ENCODE assay signal across 11 cellular contexts in the genomic region with DNA sequence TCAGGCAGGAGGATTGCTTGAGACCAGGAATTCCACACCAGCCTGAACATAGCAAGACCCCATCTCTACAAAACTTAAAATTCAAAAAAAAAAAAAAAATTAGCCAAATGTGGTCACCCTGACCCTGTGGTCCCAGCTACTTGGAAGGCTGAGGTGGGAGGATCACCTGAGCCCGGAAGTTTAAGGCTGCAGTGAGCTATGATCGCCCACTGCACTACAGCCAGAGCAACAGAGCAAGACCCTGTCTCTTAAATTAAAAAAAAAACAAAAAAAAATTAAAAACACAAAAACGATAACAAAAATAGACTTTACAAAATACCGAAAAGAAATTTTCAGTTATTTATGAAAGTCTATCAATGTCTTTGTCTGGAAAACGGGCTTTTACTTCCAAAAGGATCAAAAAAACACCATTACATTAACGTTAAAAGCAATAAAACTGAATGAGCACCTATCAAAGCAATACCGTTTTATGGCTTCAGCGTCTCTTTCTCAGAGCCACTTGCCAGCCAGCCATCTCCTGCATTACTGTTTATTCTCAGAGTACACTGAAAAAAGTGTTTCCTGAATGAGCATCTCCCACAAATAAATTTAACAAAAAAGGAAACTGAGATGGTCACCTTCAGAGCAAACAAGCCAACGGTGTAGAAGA. TPM values are rescaled to one million over a fixed set of nuclear protein-coding genes. Genes with fewer than 3 reads are reported as not detected.
A peak's percentile ranks its signal among the peaks of the same experiment; 100 is the strongest.
DNase-seq lines count a peak whose midpoint lies in the region; ATAC-seq, FAIRE-seq and TF ChIP-seq lines count a peak whose summit lies in the region.
"Had no signal": no experiment of that assay in that cellular context is flagged by ENCODE, and none has a peak within 500 bp of the region (broad histone marks: within the 10 kb centered on the region; RNA-seq: fewer than 3 reads in every experiment).

No MANE protein-coding gene starts in this region.

- peak overlapping the region; percentile 90 for H3K4me2 ChIP-seq in HepG2 (ENCODE audit: low read depth, low read length)

- H4K20me1 ChIP-seq in HepG2 (ENCODE audit: insufficient read depth, low read length), result peaks cover 95% of the 10 kb centered on the region

- H3K27me3 ChIP-seq in HepG2 (ENCODE audit: control insufficient read depth in 1 of 2, insufficient read depth in 2 of 2, low read length in 2 of 2), result no peaks in the 10 kb centered on the region; a peak in 1 of 5 replicates
- H3K27me3 ChIP-seq in right lobe of liver, result no peaks in the 10 kb centered on the region
- H3K27me3 ChIP-seq in mucosa of rectum (ENCODE audit: control insufficient read depth in 2 of 2, insufficient read depth in 2 of 2, low read length in 2 of 2), result no peaks in the 10 kb centered on the region
- no peaks in the 10 kb centered on the region for H3K27me3 ChIP-seq in upper lobe of left lung

- H3K79me2 ChIP-seq in HepG2 (ENCODE audit: insufficient read depth, low read length), result peaks cover 93% of the 10 kb centered on the region

- H3K4me1 ChIP-seq in HepG2 (ENCODE audit: insufficient read depth, low read length) (peaks cover 87% of the 10 kb centered on the region), right lobe of liver (peaks cover 1 to 70% (median 36%) of the 10 kb centered on the region in 4 donors), mucosa of rectum (ENCODE audit: control insufficient read depth in 2 of 2, insufficient read depth in 2 of 2, low read length in 2 of 2) (peaks cover 62 to 69% of the 10 kb centered on the region in 2 donors), upper lobe of left lung (peaks cover 78 to 83% (median 81%) of the 10 kb centered on the region in 4 donors)

- DNase-seq in HepG2 (ENCODE audit: low spot score), result no peak
- no peak for DNase-seq in right lobe of liver
- DNase-seq in activated naive CD4-positive, alpha-beta T cell treated with anti-CD3 and anti-CD28 coated beads, Interleukin-2, amount 50 U/mL, for 72 hours (ENCODE audit: low spot score in 2 of 2), result no peak
- DNase-seq in upper lobe of left lung, result no peak
- DNase-seq in GM19239 (ENCODE audit: insufficient read length, low spot score), result no peak
- DNase-seq in NCI-H1694 treated with DMSO at 0.1 percent for 48 hours (lab: John Stamatoyannopoulos, UW), result no peak
- DNase-seq: Caco-2, NCI-H1105 had no signal

- no peak for TF ChIP-seq CTCF in HepG2 (CRISPR knock-in tag; IDR thresholded peaks at IDR 0.05)
- TF ChIP-seq CTCF in right lobe of liver (IDR thresholded peaks at IDR 0.05), result no peak
- TF ChIP-seq CTCF in upper lobe of left lung (IDR thresholded peaks at IDR 0.05), result no peak

- no peak overlapping the region for H3K27ac ChIP-seq in HepG2 (ENCODE audit: extremely low read length, insufficient read depth, low read length)
- peak overlapping the region in 1 of 3 donors; percentile 10 for H3K27ac ChIP-seq in right lobe of liver
- H3K27ac ChIP-seq in mucosa of rectum (ENCODE audit: low read depth in 2 of 2, low read length in 2 of 2), result peak overlapping the region; percentile 70 to 80
- H3K27ac ChIP-seq in upper lobe of left lung, result peak overlapping the region in 3 of 4 donors; percentile 38 to 70 (median 65)
- H3K27ac ChIP-seq: parathyroid adenoma had no signal

- intact Hi-C loops in HepG2 (cut with micrococcal nuclease; ENCODE audit: unreplicated experiment) (loop anchor here (2.0 kb wide), 1 partner anchor 21 kb away; no protein-coding TSS in a partner anchor), right lobe of liver (cut with DNase I) (no loop called here)

- CTCF ChIA-PET in HepG2 (lab: Yijun Ruan, JAX; ENCODE audit: low intra/inter-chr PET ratio, low total read pairs), result no interaction called here

- no peak for TF ChIP-seq RAD21 in HepG2 (CRISPR knock-in tag; IDR thresholded peaks at IDR 0.05)

- no peak for ATAC-seq in HepG2
- ATAC-seq in right lobe of liver, result no peak
- ATAC-seq in activated naive CD4-positive, alpha-beta T cell treated with anti-CD3 and anti-CD28 coated beads, Interleukin-2, amount 50 U/mL, for 72 hours, result no peak
- ATAC-seq in upper lobe of left lung (ENCODE audit: low FRiP score in 2 of 2), result no peak
- no peak for ATAC-seq in HG03520 (IDR thresholded peaks at IDR 0.05; ENCODE audit: unreplicated experiment)

- TF ChIP-seq POLR2A in HepG2 (IDR thresholded peaks at IDR 0.05; ENCODE audit: insufficient read depth in 1 of 2, low read depth in 2 of 2, low read length in 2 of 2), result no peak
- TF ChIP-seq POLR2A in right lobe of liver (IDR thresholded peaks at IDR 0.05), result no peak
- TF ChIP-seq POLR2A in upper lobe of left lung (IDR thresholded peaks at IDR 0.05), result no peak

- peak overlapping the region; percentile 44 to 95 for H3K27ac Mint-ChIP-seq in activated naive CD4-positive, alpha-beta T cell treated with anti-CD3 and anti-CD28 coated beads, Interleukin-2, amount 50 U/mL, for 72 hours

- in situ Hi-C loops in HepG2 (cut with HindIII; ENCODE audit: extremely low pct_ligation_motif_present, low pct_unique_long_range_greater_than_20kb), result no loop called here

- FAIRE-seq in HepG2 (lab: Jason Lieb, UNC), result no peak
- no peak for FAIRE-seq in GM19239 (lab: Jason Lieb, UNC)

- TF ChIP-seq EP300 in HepG2 (IDR thresholded peaks at IDR 0.05; ENCODE audit: low read depth in 2 of 2, low read length in 2 of 2) (no peak), HepG2 (CRISPR knock-in tag; IDR thresholded peaks at IDR 0.05; ENCODE audit: borderline replicate concordance) (no peak), upper lobe of left lung (IDR thresholded peaks at IDR 0.05) (no peak)

- H3K9me3 ChIP-seq in HepG2 (ENCODE audit: low read length), result no peaks in the 10 kb centered on the region
- no peaks in the 10 kb centered on the region for H3K9me3 ChIP-seq in right lobe of liver
- no peaks in the 10 kb centered on the region for H3K9me3 ChIP-seq in mucosa of rectum (ENCODE audit: control insufficient read depth in 2 of 2, low read length in 2 of 2)
- no peaks in the 10 kb centered on the region for H3K9me3 ChIP-seq in upper lobe of left lung
- H3K9me3 ChIP-seq: Caco-2 had no signal

- H2AFZ ChIP-seq in HepG2 (ENCODE audit: low read length), result no peak overlapping the region
- H2AFZ ChIP-seq: parathyroid adenoma had no signal

- H3K36me3 Mint-ChIP-seq in activated naive CD4-positive, alpha-beta T cell treated with anti-CD3 and anti-CD28 coated beads, Interleukin-2, amount 50 U/mL, for 72 hours, result peaks cover 12% of the 10 kb centered on the region in 2 donors

- 77% methylated on average over 9 of the region's 9 CpGs for WGBS in HepG2 (ENCODE audit: low lambda C conversion rate)
- WGBS in right lobe of liver (ENCODE audit: insufficient coverage, low coverage, low lambda C conversion rate, missing lambda C conversion rate), result 69% methylated on average over 9 of the region's 9 CpGs
- WGBS in upper lobe of left lung, 2 donors, result 71 to 73% methylated on average over 9 of the region's 9 CpGs

- H3K9me3 Mint-ChIP-seq in activated naive CD4-positive, alpha-beta T cell treated with anti-CD3 and anti-CD28 coated beads, Interleukin-2, amount 50 U/mL, for 72 hours, result no peaks in the 10 kb centered on the region

- POLR2A ChIA-PET in HepG2 (lab: Yijun Ruan, JAX), result no interaction called here

- H3K4me3 ChIP-seq in HepG2 (replicated peaks in 1 of 3; ENCODE audit: insufficient read depth in 1 of 3, low read depth in 2 of 3, low read length in 3 of 3), result peak overlapping the region in 1 of 3 experiments; percentile 3; a peak in 1 of 6 replicates
- no peak overlapping the region for H3K4me3 ChIP-seq in right lobe of liver
- peak overlapping the region; percentile 49 to 64 for H3K4me3 ChIP-seq in mucosa of rectum (ENCODE audit: low read length in 2 of 2)
- no peak overlapping the region for H3K4me3 ChIP-seq in upper lobe of left lung

- H3K9ac ChIP-seq in HepG2 (ENCODE audit: insufficient read depth, low read depth, low read length) (no peak overlapping the region), mucosa of rectum (ENCODE audit: low read depth in 1 of 2, low read length in 2 of 2) (peak overlapping the region in 1 of 2 donors; percentile 40)
- H3K9ac ChIP-seq: parathyroid adenoma had no signal

- BruUV-seq in HepG2 (replicated peaks; lab: Mats Ljungman, UMichigan), result no TSS peak

- H3K36me3 ChIP-seq in HepG2 (replicated peaks in 1 of 2; ENCODE audit: control insufficient read depth in 1 of 2, insufficient read depth in 2 of 2, low read length in 2 of 2), result no peaks in the 10 kb centered on the region
- no peaks in the 10 kb centered on the region for H3K36me3 ChIP-seq in right lobe of liver
- no peaks in the 10 kb centered on the region for H3K36me3 ChIP-seq in mucosa of rectum (ENCODE audit: control insufficient read depth in 2 of 2, insufficient read depth in 2 of 2, low read length in 2 of 2)
- H3K36me3 ChIP-seq in upper lobe of left lung, result no peaks in the 10 kb centered on the region

TF ChIP-seq in HepG2, 621 proteins besides CTCF, POLR2A, EP300 and RAD21 (continues in another document):
- no peak for TF ChIP-seq ZBTB8A (CRISPR knock-in tag; IDR thresholded peaks at IDR 0.05; ENCODE audit: borderline replicate concordance, low read depth)
- no peak for TF ChIP-seq SNRNP70 (IDR thresholded peaks at IDR 0.05; ENCODE audit: low read depth, low read length)

RNA-seq across cellular contexts. Expression of gene USP7, which starts 6.1 kb away (rescaled TPM):
- total RNA-seq in HepG2 (2016; rRNA removed; fragmentation: Illumina TruSeq; extraction: Trizol) (173 and 177 TPM in 2 replicates), right lobe of liver (10 to 100 TPM; 46.8 to 55.8 (median 49.1) TPM), upper lobe of left lung (100 to 1,000 TPM in 1 of 6 donors, 10 to 100 TPM in 5; 68.2 to 122 (median 72.2) TPM)
- total RNA-seq in HepG2 (2016; cell fraction: cytosol; rRNA removed; fragmentation: Illumina TruSeq; extraction: Trizol; ENCODE audit: low read depth), result 42.2 and 47.1 TPM in 2 replicates
- total RNA-seq in HepG2 (2016; cell fraction: insoluble cytoplasmic fraction; rRNA removed; fragmentation: Illumina TruSeq; extraction: Trizol), result 166 and 185 TPM in 2 replicates
- 53.5 and 58.7 TPM in 2 replicates for total RNA-seq in HepG2 (2016; cell fraction: membrane; rRNA removed; fragmentation: Illumina TruSeq; extraction: Trizol)
- 231 and 239 TPM in 2 replicates for total RNA-seq in HepG2 (2016; cell fraction: nucleus; rRNA removed; fragmentation: Illumina TruSeq; extraction: Trizol)
- polyA plus RNA-seq in HepG2 (2011; rRNA removed), result 52.5 and 58.4 TPM in 2 replicates
- 16.6 and 26.6 TPM in 2 replicates for polyA plus RNA-seq in HepG2 (2011; cell fraction: cytosol; rRNA removed)
- 77.7 and 102 TPM in 2 replicates for polyA plus RNA-seq in HepG2 (2011; cell fraction: nucleus; rRNA removed)
- 151 and 152 TPM in 2 replicates for polyA plus RNA-seq in HepG2 (2012)
- polyA plus RNA-seq in HepG2 (2016; cell fraction: cytosol; fragmentation: Illumina TruSeq; extraction: Trizol; ENCODE audit: low read depth), result 5.3 and 6.8 TPM in 2 replicates
- 200 and 216 TPM in 2 replicates for polyA plus RNA-seq in HepG2 (2016; cell fraction: insoluble cytoplasmic fraction; fragmentation: Illumina TruSeq; extraction: Trizol; ENCODE audit: low read depth)
- 18.6 and 26.0 TPM in 2 replicates for polyA plus RNA-seq in HepG2 (2016; cell fraction: membrane; fragmentation: Illumina TruSeq; extraction: Trizol; ENCODE audit: low read depth)
- 243 and 249 TPM in 2 replicates for polyA plus RNA-seq in HepG2 (2016; cell fraction: nucleus; fragmentation: Illumina TruSeq; extraction: Trizol; ENCODE audit: insufficient read depth, low read depth)
- polyA minus RNA-seq in HepG2 (2011; rRNA and poly(A)+ RNA removed; ENCODE audit: low replicate concordance), result 135 and 250 TPM in 2 replicates
- 49.2 and 87.1 TPM in 2 replicates for polyA minus RNA-seq in HepG2 (2011; cell fraction: cytosol; rRNA and poly(A)+ RNA removed)
- polyA minus RNA-seq in HepG2 (2011; cell fraction: nucleus; rRNA and poly(A)+ RNA removed), result 329 and 403 TPM in 2 replicates
- 100 to 1,000 TPM; 154 to 171 TPM for total RNA-seq in activated naive CD4-positive, alpha-beta T cell treated with anti-CD3 and anti-CD28 coated beads, Interleukin-2, amount 50 U/mL, for 72 hours

Comparison
In these comparisons a context has a peak if more than half of its experiments do, and no peak if none do; other contexts are left out.
1. H3K4me3 ChIP-seq: peak in mucosa of rectum (2 of 2); none in right lobe of liver (0 of 3) and upper lobe of left lung (0 of 4).